In genomic region chr11:69293819-69294505, GRCh38 we compare ENCODE assay signal across 10 cellular contexts. TPM values are rescaled to one million over a fixed set of nuclear protein-coding genes. Genes with fewer than 3 reads are reported as not detected.
DNase-seq lines count a peak whose midpoint lies in the region; ATAC-seq and TF ChIP-seq lines count a peak whose summit lies in the region.
"Had no signal": no experiment of that assay in that cellular context is flagged by ENCODE, and none has a peak within 500 bp of the region (broad histone marks: within the 10 kb centered on the region; RNA-seq: fewer than 3 reads in every experiment).

Gene MYEOV, plus strand, starts transcription at chr11:69294155. Its CDS starts 1,200 bp downstream, at chr11:69295355.

- H3K36me3 Mint-ChIP-seq in activated CD4-positive, alpha-beta T cell treated with anti-CD3 and anti-CD28 coated beads for 36 hours (ENCODE audit: low read depth), result no peaks in the 10 kb centered on the region
- H3K36me3 Mint-ChIP-seq in natural killer cell treated with Interleukin-12 subunit alpha and Interleukin-12 subunit beta and Interleukin-15 and Interleukin-18, amount 100 ng/mL, for 72 hours, result no peaks in the 10 kb centered on the region
- H3K36me3 Mint-ChIP-seq: CD4-positive, CD25-positive, alpha-beta regulatory T cell had no signal

- peaks cover 41% of the 10 kb centered on the region for H3K4me1 Mint-ChIP-seq in activated CD4-positive, alpha-beta T cell treated with anti-CD3 and anti-CD28 coated beads for 36 hours
- H3K4me1 Mint-ChIP-seq in natural killer cell treated with Interleukin-12 subunit alpha and Interleukin-12 subunit beta and Interleukin-15 and Interleukin-18, amount 100 ng/mL, for 72 hours (ENCODE audit: low read depth in 2 of 2), result peaks cover 36 to 37% of the 10 kb centered on the region in 2 donors

- no peak for TF ChIP-seq POLR2A in spleen (IDR thresholded peaks at IDR 0.05)

- H3K27ac ChIP-seq in spleen (peak within 1 kb of the TSS in 1 of 8 donors; percentile 30), caudate nucleus (ENCODE audit: low read depth, low read length) (no peak within 1 kb of the TSS)

- TF ChIP-seq CTCF in spleen (IDR thresholded peaks at IDR 0.05 in 8 of 11, conservative IDR thresholded peaks at IDR 0.05 in 3 of 11), result no peak

- no peak within 1 kb of the TSS for H3K27ac Mint-ChIP-seq in activated CD4-positive, alpha-beta T cell treated with anti-CD3 and anti-CD28 coated beads for 36 hours
- no peak within 1 kb of the TSS for H3K27ac Mint-ChIP-seq in natural killer cell treated with Interleukin-12 subunit alpha and Interleukin-12 subunit beta and Interleukin-15 and Interleukin-18, amount 100 ng/mL, for 72 hours

- peaks cover 0 to 2% (median 0%) of the 10 kb centered on the region in 8 donors for H3K9me3 ChIP-seq in spleen

- H3K4me1 ChIP-seq in spleen, result peaks cover 29 to 71% (median 59%) of the 10 kb centered on the region in 6 donors

- H3K27me3 ChIP-seq in spleen (replicated peaks in 1 of 7), result no peaks in the 10 kb centered on the region

- no peak within 1 kb of the TSS for H3K4me3 Mint-ChIP-seq in activated CD4-positive, alpha-beta T cell treated with anti-CD3 and anti-CD28 coated beads for 36 hours
- H3K4me3 Mint-ChIP-seq in natural killer cell treated with Interleukin-12 subunit alpha and Interleukin-12 subunit beta and Interleukin-15 and Interleukin-18, amount 100 ng/mL, for 72 hours, result no peak within 1 kb of the TSS

- CTCF ChIA-PET in activated CD4-positive, alpha-beta T cell treated with anti-CD3 and anti-CD28 coated beads for 36 hours (lab: Charles Lee), result interaction anchor here (1.0 to 1.4 kb wide), 2 partner anchors 36 to 43 kb away, joined by 3 to 4 read pairs; no protein-coding TSS in a partner anchor

- POLR2A ChIA-PET in activated CD4-positive, alpha-beta T cell treated with anti-CD3 and anti-CD28 coated beads for 36 hours (lab: Charles Lee), result no interaction called here

- ATAC-seq in activated CD4-positive, alpha-beta T cell treated with anti-CD3 and anti-CD28 coated beads for 36 hours, result peak; percentile 52
- ATAC-seq in natural killer cell treated with Interleukin-12 subunit alpha and Interleukin-12 subunit beta and Interleukin-15 and Interleukin-18, amount 100 ng/mL, for 72 hours, result no peak

- 78 to 88% (median 79%) methylated on average over 14 to 16 of the region's 16 CpGs for WGBS in spleen, 5 donors

- no peaks in the 10 kb centered on the region for H3K9me3 Mint-ChIP-seq in activated CD4-positive, alpha-beta T cell treated with anti-CD3 and anti-CD28 coated beads for 36 hours (ENCODE audit: low read depth)
- H3K9me3 Mint-ChIP-seq in natural killer cell treated with Interleukin-12 subunit alpha and Interleukin-12 subunit beta and Interleukin-15 and Interleukin-18, amount 100 ng/mL, for 72 hours, result no peaks in the 10 kb centered on the region

- no peaks in the 10 kb centered on the region for H3K27me3 Mint-ChIP-seq in activated CD4-positive, alpha-beta T cell treated with anti-CD3 and anti-CD28 coated beads for 36 hours
- peaks cover 0 to 6% of the 10 kb centered on the region in 2 donors for H3K27me3 Mint-ChIP-seq in natural killer cell treated with Interleukin-12 subunit alpha and Interleukin-12 subunit beta and Interleukin-15 and Interleukin-18, amount 100 ng/mL, for 72 hours

- intact Hi-C loops in activated CD4-positive, alpha-beta T cell treated with anti-CD3 and anti-CD28 coated beads for 36 hours (cut with DNase I, micrococcal nuclease), result loop anchor here (2.0 to 10.0 kb wide), 3 partner anchors 189 to 381 kb away; partner anchors contain the start of gene LTO1 (in 1 of the 2)
- intact Hi-C loops in spleen (cut with DNase I; ENCODE audit: low total_unique reads), result loop anchor here (5.0 kb wide), 1 partner anchor 348 kb away; the partner anchor contains the start of gene CCND1

- H3K36me3 ChIP-seq in spleen, result no peaks in the 10 kb centered on the region

- DNase-seq in activated CD4-positive, alpha-beta T cell treated with anti-CD3 and anti-CD28 coated beads for 36 hours, result peak; percentile 70
- DNase-seq in activated CD4-positive, alpha-beta T cell treated with anti-CD3 and anti-CD28 coated beads for 1 hour, result no peak
- DNase-seq in RPMI7951 (ENCODE audit: low read depth) (peak; percentile 32), cerebellar cortex (ENCODE audit: low spot score) (peak; percentile 51), spleen (peak; percentile 83), caudate nucleus (lab: John Stamatoyannopoulos, UW) (no peak), COR-L47 (lab: John Stamatoyannopoulos, UW) (no peak)
- no peak for DNase-seq in natural killer cell treated with Interleukin-12 subunit alpha and Interleukin-12 subunit beta and Interleukin-15 and Interleukin-18, amount 100 ng/mL, for 72 hours (ENCODE audit: low spot score)

- no peak within 1 kb of the TSS for H3K4me3 ChIP-seq in spleen

RNA-seq across cellular contexts. Expression of gene MYEOV, which starts in this region (rescaled TPM):
- not detected for total RNA-seq in activated CD4-positive, alpha-beta T cell treated with anti-CD3 and anti-CD28 coated beads for 36 hours
- total RNA-seq in RPMI7951 (2014; rRNA removed; shearing (Covaris generic)), result 8.3 and 9.5 TPM in 2 replicates
- total RNA-seq in spleen, result 1 to 10 TPM in 2 of 7 donors, under 1 TPM in 3, not detected in 2; 0.36 to 1.4 (median 0.52) TPM
- polyA plus RNA-seq in spleen, result under 1 TPM; 0.06 to 0.43 (median 0.12) TPM
- not detected for total RNA-seq in natural killer cell treated with Interleukin-12 subunit alpha and Interleukin-12 subunit beta and Interleukin-15 and Interleukin-18, amount 100 ng/mL, for 72 hours
- polyA plus RNA-seq: CD4-positive, CD25-positive, alpha-beta regulatory T cell; neural cell had no signal

Comparison
In these comparisons a context has a peak if more than half of its experiments do, and no peak if none do; other contexts are left out.
1. Peak in DNase-seq and ATAC-seq in activated CD4-positive, alpha-beta T cell treated with anti-CD3 and anti-CD28 coated beads for 36 hours; RNA of the gene not detected or under 1 TPM.
2. DNase-seq: peak in RPMI7951 (single experiment), cerebellar cortex (single experiment) and spleen (single experiment); none in activated CD4-positive, alpha-beta T cell treated with anti-CD3 and anti-CD28 coated beads for 1 hour (single experiment), caudate nucleus (0 of 61), natural killer cell treated with Interleukin-12 subunit alpha and Interleukin-12 subunit beta and Interleukin-15 and Interleukin-18, amount 100 ng/mL, for 72 hours (single experiment) and COR-L47 (single experiment).